Comparison of ENCODE assay signal across 1 cellular context in the genomic region with DNA sequence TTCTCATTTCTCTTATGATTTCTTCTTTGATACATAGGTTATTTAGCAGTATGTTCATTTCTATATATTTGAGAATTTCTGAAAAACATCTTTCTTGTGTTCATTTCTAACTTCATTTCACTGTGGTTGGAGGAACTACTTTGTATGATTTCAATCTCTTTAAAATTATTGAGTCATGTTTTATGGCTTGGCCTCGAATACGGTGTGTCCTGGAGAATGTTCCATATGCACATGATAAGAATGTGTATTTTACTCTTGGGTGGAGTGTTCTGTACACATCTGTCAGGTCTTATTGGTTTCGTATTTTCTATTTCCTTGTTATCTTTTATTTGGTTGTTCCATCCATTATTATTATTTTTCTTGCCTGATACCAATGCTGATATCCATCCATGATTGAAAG.
TF ChIP-seq lines count a peak whose summit lies in the region.

No MANE protein-coding gene starts in this region.

TF ChIP-seq in K562, 482 proteins besides CTCF, POLR2A, EP300 and RAD21 (continued from another document):
- TF ChIP-seq XRCC4 (IDR thresholded peaks at IDR 0.05; ENCODE audit: extremely low read depth, insufficient read depth, insufficient read length), result no peak
- no peak for TF ChIP-seq MTA2 (IDR thresholded peaks at IDR 0.05; ENCODE audit: low read depth)
- TF ChIP-seq, protein P1, sequence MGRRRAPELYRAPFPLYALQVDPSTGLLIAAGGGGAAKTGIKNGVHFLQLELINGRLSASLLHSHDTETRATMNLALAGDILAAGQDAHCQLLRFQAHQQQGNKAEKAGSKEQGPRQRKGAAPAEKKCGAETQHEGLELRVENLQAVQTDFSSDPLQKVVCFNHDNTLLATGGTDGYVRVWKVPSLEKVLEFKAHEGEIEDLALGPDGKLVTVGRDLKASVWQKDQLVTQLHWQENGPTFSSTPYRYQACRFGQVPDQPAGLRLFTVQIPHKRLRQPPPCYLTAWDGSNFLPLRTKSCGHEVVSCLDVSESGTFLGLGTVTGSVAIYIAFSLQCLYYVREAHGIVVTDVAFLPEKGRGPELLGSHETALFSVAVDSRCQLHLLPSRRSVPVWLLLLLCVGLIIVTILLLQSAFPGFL (CRISPR knock-in tag; IDR thresholded peaks at IDR 0.05), result no peak
- 0 out of 4 replicates have a peak, but pooled peaks of 1 of the 2 experiments have one; percentile 15 for TF ChIP-seq TRIM24 (IDR thresholded peaks at IDR 0.05)
- no peak for TF ChIP-seq FOXK1 (CRISPR knock-in tag; IDR thresholded peaks at IDR 0.05; ENCODE audit: borderline replicate concordance)
- TF ChIP-seq TARDBP (IDR thresholded peaks at IDR 0.05), result no peak
- TF ChIP-seq, protein P2, sequence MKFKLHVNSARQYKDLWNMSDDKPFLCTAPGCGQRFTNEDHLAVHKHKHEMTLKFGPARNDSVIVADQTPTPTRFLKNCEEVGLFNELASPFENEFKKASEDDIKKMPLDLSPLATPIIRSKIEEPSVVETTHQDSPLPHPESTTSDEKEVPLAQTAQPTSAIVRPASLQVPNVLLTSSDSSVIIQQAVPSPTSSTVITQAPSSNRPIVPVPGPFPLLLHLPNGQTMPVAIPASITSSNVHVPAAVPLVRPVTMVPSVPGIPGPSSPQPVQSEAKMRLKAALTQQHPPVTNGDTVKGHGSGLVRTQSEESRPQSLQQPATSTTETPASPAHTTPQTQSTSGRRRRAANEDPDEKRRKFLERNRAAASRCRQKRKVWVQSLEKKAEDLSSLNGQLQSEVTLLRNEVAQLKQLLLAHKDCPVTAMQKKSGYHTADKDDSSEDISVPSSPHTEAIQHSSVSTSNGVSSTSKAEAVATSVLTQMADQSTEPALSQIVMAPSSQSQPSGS (CRISPR knock-in tag; IDR thresholded peaks at IDR 0.05), result no peak
- no peak for TF ChIP-seq KLF13 (tag; IDR thresholded peaks at IDR 0.05; ENCODE audit: borderline replicate concordance, low read depth)
- TF ChIP-seq HIVEP1 (CRISPR knock-in tag; IDR thresholded peaks at IDR 0.05), result no peak
- TF ChIP-seq ZKSCAN1 (IDR thresholded peaks at IDR 0.05; ENCODE audit: low read depth, low read length), result no peak
- no peak for TF ChIP-seq NR2F6 (CRISPR knock-in tag; IDR thresholded peaks at IDR 0.05)
- TF ChIP-seq TEAD4 (IDR thresholded peaks at IDR 0.05; ENCODE audit: low read length), result peak; percentile 56
- no peak for TF ChIP-seq TEAD4 (CRISPR knock-in tag; IDR thresholded peaks at IDR 0.05; ENCODE audit: borderline replicate concordance)
- TF ChIP-seq JUND (IDR thresholded peaks at IDR 0.05; ENCODE audit: borderline replicate concordance, low read depth, low read length), result peak; percentile 37; the same call in 1 of the 2 replicates
- peak; percentile 12; the same call in 1 of the 3 replicates for TF ChIP-seq JUND (tag; IDR thresholded peaks at IDR 0.05; ENCODE audit: borderline replicate concordance, low read depth, low read length)
- TF ChIP-seq ETV1 (tag; conservative IDR thresholded peaks at IDR 0.05; ENCODE audit: low read depth), result no peak
- TF ChIP-seq YY1 (IDR thresholded peaks at IDR 0.05; ENCODE audit: borderline replicate concordance in 1 of 3, control insufficient read depth in 1 of 3, extremely low read depth in 1 of 3, insufficient read depth in 3 of 3, insufficient read length in 1 of 3, insufficient replicate concordance in 2 of 3, low read depth in 1 of 3, low read length in 2 of 3), result no peak
- TF ChIP-seq PRPF4 (IDR thresholded peaks at IDR 0.05; ENCODE audit: insufficient read depth, low read depth, low read length, poor library complexity, severe bottlenecking), result no peak
- TF ChIP-seq PHB2 (IDR thresholded peaks at IDR 0.05; ENCODE audit: low read depth), result no peak
- TF ChIP-seq HNRNPUL1 (IDR thresholded peaks at IDR 0.05; ENCODE audit: low read length), result no peak
- TF ChIP-seq, protein P3, sequence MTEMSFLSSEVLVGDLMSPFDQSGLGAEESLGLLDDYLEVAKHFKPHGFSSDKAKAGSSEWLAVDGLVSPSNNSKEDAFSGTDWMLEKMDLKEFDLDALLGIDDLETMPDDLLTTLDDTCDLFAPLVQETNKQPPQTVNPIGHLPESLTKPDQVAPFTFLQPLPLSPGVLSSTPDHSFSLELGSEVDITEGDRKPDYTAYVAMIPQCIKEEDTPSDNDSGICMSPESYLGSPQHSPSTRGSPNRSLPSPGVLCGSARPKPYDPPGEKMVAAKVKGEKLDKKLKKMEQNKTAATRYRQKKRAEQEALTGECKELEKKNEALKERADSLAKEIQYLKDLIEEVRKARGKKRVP (CRISPR knock-in tag; IDR thresholded peaks at IDR 0.05), result 0 out of 2 replicates have a peak, but pooled peaks have one; percentile 32
- TF ChIP-seq MTA1 (IDR thresholded peaks at IDR 0.05; ENCODE audit: borderline replicate concordance), result no peak; the same call in 1 of the 2 replicates
- no peak for TF ChIP-seq SRSF3 (IDR thresholded peaks at IDR 0.05; ENCODE audit: insufficient read depth, low read length)
- peak; percentile 57 for TF ChIP-seq CBFA2T3 (IDR thresholded peaks at IDR 0.05)
- no peak for TF ChIP-seq ZNF24 (IDR thresholded peaks at IDR 0.05)
- TF ChIP-seq, protein P4, sequence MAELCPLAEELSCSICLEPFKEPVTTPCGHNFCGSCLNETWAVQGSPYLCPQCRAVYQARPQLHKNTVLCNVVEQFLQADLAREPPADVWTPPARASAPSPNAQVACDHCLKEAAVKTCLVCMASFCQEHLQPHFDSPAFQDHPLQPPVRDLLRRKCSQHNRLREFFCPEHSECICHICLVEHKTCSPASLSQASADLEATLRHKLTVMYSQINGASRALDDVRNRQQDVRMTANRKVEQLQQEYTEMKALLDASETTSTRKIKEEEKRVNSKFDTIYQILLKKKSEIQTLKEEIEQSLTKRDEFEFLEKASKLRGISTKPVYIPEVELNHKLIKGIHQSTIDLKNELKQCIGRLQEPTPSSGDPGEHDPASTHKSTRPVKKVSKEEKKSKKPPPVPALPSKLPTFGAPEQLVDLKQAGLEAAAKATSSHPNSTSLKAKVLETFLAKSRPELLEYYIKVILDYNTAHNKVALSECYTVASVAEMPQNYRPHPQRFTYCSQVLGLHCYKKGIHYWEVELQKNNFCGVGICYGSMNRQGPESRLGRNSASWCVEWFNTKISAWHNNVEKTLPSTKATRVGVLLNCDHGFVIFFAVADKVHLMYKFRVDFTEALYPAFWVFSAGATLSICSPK (IDR thresholded peaks at IDR 0.05; ENCODE audit: borderline replicate concordance), result no peak
- no peak for TF ChIP-seq NFE2L1 (tag; IDR thresholded peaks at IDR 0.05; ENCODE audit: borderline replicate concordance, low read depth)
- no peak for TF ChIP-seq BMI1 (IDR thresholded peaks at IDR 0.05; ENCODE audit: low read length)
- TF ChIP-seq ARID1B (IDR thresholded peaks at IDR 0.05), result peak; percentile 74
- no peak for TF ChIP-seq RNF2 (IDR thresholded peaks at IDR 0.05)
- no peak for TF ChIP-seq CBX2 (IDR thresholded peaks at IDR 0.05; ENCODE audit: insufficient read depth, low read length, poor library complexity, severe bottlenecking)
- TF ChIP-seq ZNF589 (CRISPR knock-in tag; IDR thresholded peaks at IDR 0.05; ENCODE audit: low read depth), result peak; percentile 50; the same call in 1 of the 2 replicates
- no peak for TF ChIP-seq ZFP1 (CRISPR knock-in tag; IDR thresholded peaks at IDR 0.05)
- TF ChIP-seq, protein P5, sequence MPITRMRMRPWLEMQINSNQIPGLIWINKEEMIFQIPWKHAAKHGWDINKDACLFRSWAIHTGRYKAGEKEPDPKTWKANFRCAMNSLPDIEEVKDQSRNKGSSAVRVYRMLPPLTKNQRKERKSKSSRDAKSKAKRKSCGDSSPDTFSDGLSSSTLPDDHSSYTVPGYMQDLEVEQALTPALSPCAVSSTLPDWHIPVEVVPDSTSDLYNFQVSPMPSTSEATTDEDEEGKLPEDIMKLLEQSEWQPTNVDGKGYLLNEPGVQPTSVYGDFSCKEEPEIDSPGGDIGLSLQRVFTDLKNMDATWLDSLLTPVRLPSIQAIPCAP (CRISPR knock-in tag; IDR thresholded peaks at IDR 0.05; ENCODE audit: borderline replicate concordance), result no peak
- peak in 1 of 2 experiments; percentile 16 for TF ChIP-seq AFF1 (IDR thresholded peaks at IDR 0.05; ENCODE audit: low read depth in 1 of 2, partially characterized antibody in 2 of 2)
- no peak for TF ChIP-seq ZNF445 (CRISPR knock-in tag; IDR thresholded peaks at IDR 0.05; ENCODE audit: low read depth)
- no peak for TF ChIP-seq RBM39 (optimal IDR thresholded peaks at IDR 0.05; ENCODE audit: low read depth, low read length)
- TF ChIP-seq, protein P6, sequence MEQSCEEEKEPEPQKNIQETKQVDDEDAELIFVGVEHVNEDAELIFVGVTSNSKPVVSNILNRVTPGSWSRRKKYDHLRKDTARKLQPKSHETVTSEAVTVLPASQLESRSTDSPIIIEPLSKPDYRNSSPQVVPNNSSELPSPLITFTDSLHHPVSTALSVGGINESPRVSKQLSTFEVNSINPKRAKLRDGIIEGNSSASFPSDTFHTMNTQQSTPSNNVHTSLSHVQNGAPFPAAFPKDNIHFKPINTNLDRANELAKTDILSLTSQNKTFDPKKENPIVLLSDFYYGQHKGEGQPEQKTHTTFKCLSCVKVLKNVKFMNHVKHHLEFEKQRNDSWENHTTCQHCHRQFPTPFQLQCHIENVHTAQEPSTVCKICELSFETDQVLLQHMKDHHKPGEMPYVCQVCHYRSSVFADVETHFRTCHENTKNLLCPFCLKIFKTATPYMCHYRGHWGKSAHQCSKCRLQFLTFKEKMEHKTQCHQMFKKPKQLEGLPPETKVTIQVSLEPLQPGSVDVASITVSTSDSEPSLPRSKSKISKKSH (CRISPR knock-in tag; IDR thresholded peaks at IDR 0.05), result no peak
- TF ChIP-seq U2AF1 (optimal IDR thresholded peaks at IDR 0.05; ENCODE audit: low read depth, low read length), result no peak
- no peak for TF ChIP-seq ZNF77 (CRISPR knock-in tag; IDR thresholded peaks at IDR 0.05)
- TF ChIP-seq, protein P7, sequence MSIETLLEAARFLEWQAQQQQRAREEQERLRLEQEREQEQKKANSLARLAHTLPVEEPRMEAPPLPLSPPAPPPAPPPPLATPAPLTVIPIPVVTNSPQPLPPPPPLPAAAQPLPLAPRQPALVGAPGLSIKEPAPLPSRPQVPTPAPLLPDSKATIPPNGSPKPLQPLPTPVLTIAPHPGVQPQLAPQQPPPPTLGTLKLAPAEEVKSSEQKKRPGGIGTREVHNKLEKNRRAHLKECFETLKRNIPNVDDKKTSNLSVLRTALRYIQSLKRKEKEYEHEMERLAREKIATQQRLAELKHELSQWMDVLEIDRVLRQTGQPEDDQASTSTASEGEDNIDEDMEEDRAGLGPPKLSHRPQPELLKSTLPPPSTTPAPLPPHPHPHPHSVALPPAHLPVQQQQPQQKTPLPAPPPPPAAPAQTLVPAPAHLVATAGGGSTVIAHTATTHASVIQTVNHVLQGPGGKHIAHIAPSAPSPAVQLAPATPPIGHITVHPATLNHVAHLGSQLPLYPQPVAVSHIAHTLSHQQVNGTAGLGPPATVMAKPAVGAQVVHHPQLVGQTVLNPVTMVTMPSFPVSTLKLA (conservative IDR thresholded peaks at IDR 0.05), result peak in 1 of 2 experiments; percentile 35; a peak in 2 of 4 replicates
- TF ChIP-seq L3MBTL2 (IDR thresholded peaks at IDR 0.05), result peak; percentile 93
- no peak for TF ChIP-seq PTRF (tag; IDR thresholded peaks at IDR 0.05)
- no peak for TF ChIP-seq MXD1 (CRISPR knock-in tag; IDR thresholded peaks at IDR 0.05; ENCODE audit: borderline replicate concordance, poor library complexity, severe bottlenecking)
